In genomic region chr2:23569761-23570383, GRCh38 we compare ENCODE assay signal across 18 cellular contexts.
"Had no signal": no experiment of that assay in that cellular context is flagged by ENCODE, and none has a peak within 500 bp of the region (broad histone marks: within the 10 kb centered on the region; RNA-seq: fewer than 3 reads in every experiment).

No MANE protein-coding gene starts in this region.

- H3K9me3 Mint-ChIP-seq: activated CD4-positive, alpha-beta T cell treated with anti-CD3 and anti-CD28 coated beads, Interleukin-2, amount 10 ng/mL, durations not matched to agents 24 days and 14 days; activated CD8-positive, alpha-beta T cell treated with anti-CD3 and anti-CD28 coated beads for 36 hours; activated naive CD8-positive, alpha-beta T cell treated with anti-CD3 and anti-CD28 coated beads, Interleukin-2, amount 50 U/mL, for 24 hours; activated T-helper 2 cell treated with anti-CD3 and anti-CD28 coated beads, Interferon-gamma antibody, Interleukin-2, Interleukin-4, amounts not matched to agents 10 μg/mL and 5 μg/mL and 100 μg/mL, durations not matched to agents 14 hours and 24 hours and 36 hours; nephron progenitor cell had no signal

- H3K4me3 ChIP-seq: left lung, skin epidermis had no signal

- H3K4me1 ChIP-seq: left lung had no signal

- H3K4me1 Mint-ChIP-seq: activated CD4-positive, alpha-beta T cell treated with anti-CD3 and anti-CD28 coated beads, Interleukin-2, amount 10 ng/mL, durations not matched to agents 24 days and 14 days; activated naive CD8-positive, alpha-beta T cell treated with anti-CD3 and anti-CD28 coated beads, Interleukin-2, amount 50 U/mL, for 24 hours had no signal

- H3K9me3 ChIP-seq: left lung had no signal

- H3K36me3 ChIP-seq: left lung had no signal

- H3K27me3 Mint-ChIP-seq: activated CD8-positive, alpha-beta T cell treated with anti-CD3 and anti-CD28 coated beads for 36 hours; activated naive CD8-positive, alpha-beta T cell treated with anti-CD3 and anti-CD28 coated beads, Interleukin-2, amount 50 U/mL, for 24 hours; brain had no signal

- H3K4me3 Mint-ChIP-seq: activated CD4-positive, alpha-beta T cell treated with anti-CD3 and anti-CD28 coated beads, Interleukin-2, amount 10 ng/mL, durations not matched to agents 24 days and 14 days; activated CD8-positive, alpha-beta T cell treated with anti-CD3 and anti-CD28 coated beads for 36 hours; activated naive CD8-positive, alpha-beta T cell treated with anti-CD3 and anti-CD28 coated beads, Interleukin-2, amount 50 U/mL, for 24 hours; brain; nephron progenitor cell had no signal

- H3K36me3 Mint-ChIP-seq: brain had no signal

- H3K27me3 ChIP-seq: left lung had no signal

- H3K27ac Mint-ChIP-seq: activated CD4-positive, alpha-beta T cell treated with anti-CD3 and anti-CD28 coated beads, Interleukin-2, amount 10 ng/mL, durations not matched to agents 24 days and 14 days; activated CD8-positive, alpha-beta T cell treated with anti-CD3 and anti-CD28 coated beads for 36 hours; activated naive CD8-positive, alpha-beta T cell treated with anti-CD3 and anti-CD28 coated beads, Interleukin-2, amount 50 U/mL, for 24 hours; activated T-helper 2 cell treated with anti-CD3 and anti-CD28 coated beads, Interferon-gamma antibody, Interleukin-2, Interleukin-4, amounts not matched to agents 10 μg/mL and 5 μg/mL and 100 μg/mL, durations not matched to agents 14 hours and 24 hours and 36 hours; nephron progenitor cell had no signal

- DNase-seq: activated CD4-positive, alpha-beta T cell treated with anti-CD3 and anti-CD28 coated beads, Interleukin-2, amount 10 ng/mL, durations not matched to agents 24 days and 14 days; activated CD8-positive, alpha-beta T cell treated with anti-CD3 and anti-CD28 coated beads for 36 hours; activated naive CD4-positive, alpha-beta T cell treated with Interleukin-2 at 50 U/mL for 16 hours; activated naive CD8-positive, alpha-beta T cell treated with anti-CD3 and anti-CD28 coated beads, Interleukin-2, amount 50 U/mL, for 24 hours; activated T-cell treated with anti-CD3 and anti-CD28 coated beads, Interleukin-2, amount 50 U/mL, for 1 hour; central memory CD4-positive, alpha-beta T cell; midbrain; nephron progenitor cell; posterior cingulate gyrus; right cardiac atrium; stimulated activated CD4-positive, alpha-beta T cell treated with anti-CD3 and anti-CD28 coated beads, Interleukin-15, amount 100 ng/mL, for 24 hours; stimulated activated CD4-positive, alpha-beta T cell treated with anti-CD3 and anti-CD28 coated beads, Interleukin-2, amount 100 ng/mL, for 48 hours; T-helper 1 cell; T1000 had no signal

- H3K27ac ChIP-seq: left lung, skin epidermis had no signal
